In the genomic region with DNA sequence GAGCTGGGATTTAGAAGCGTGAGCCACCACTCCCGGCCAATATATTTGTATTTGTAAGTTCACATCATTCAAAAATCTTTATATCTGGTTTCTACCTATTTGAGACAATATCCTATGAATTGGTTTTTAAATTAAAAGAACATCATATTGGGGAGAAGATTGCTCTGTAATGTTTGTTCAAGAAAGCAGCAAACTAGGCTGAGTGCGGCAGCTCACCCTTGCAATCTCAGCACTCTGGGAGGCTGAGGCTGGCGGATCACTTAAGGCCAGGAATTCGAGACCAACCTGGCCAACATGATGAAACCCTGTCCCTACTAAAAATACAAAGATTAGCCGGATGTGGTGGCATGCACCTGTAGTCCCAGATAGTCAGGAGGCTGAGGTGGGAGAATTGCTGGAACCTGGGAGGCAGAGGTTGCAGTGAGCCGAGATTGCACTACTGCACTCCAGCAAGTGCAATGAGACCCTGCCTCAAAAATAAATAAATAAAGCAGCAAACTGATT, we compare ENCODE assay signal across 18 cellular contexts. TPM values are rescaled to one million over a fixed set of nuclear protein-coding genes. Genes with fewer than 3 reads are reported as not detected.
A peak's percentile ranks its signal among the peaks of the same experiment; 100 is the strongest.
DNase-seq lines count a peak whose midpoint lies in the region; ATAC-seq and TF ChIP-seq lines count a peak whose summit lies in the region.
"Had no signal": no experiment of that assay in that cellular context is flagged by ENCODE, and none has a peak within 500 bp of the region (broad histone marks: within the 10 kb centered on the region; RNA-seq: fewer than 3 reads in every experiment).

No MANE protein-coding gene starts in this region.

- no peak for TF ChIP-seq CTCF in RWPE1 (conservative IDR thresholded peaks at IDR 0.05; ENCODE audit: low read depth)
- no peak for TF ChIP-seq CTCF in psoas muscle (IDR thresholded peaks at IDR 0.05)

- H3K36me3 ChIP-seq in psoas muscle (ENCODE audit: insufficient read depth in 1 of 2, low read depth in 1 of 2) (peaks cover 0 to 11% of the 10 kb centered on the region in 2 donors), skeletal muscle tissue (ENCODE audit: control insufficient read depth in 3 of 3, insufficient read depth in 3 of 3, low read length in 3 of 3) (peaks cover 0 to 12% (median 10%) of the 10 kb centered on the region in 3 donors)

- H3K9ac ChIP-seq in skeletal muscle tissue (ENCODE audit: low read depth in 1 of 3, low read length in 3 of 3), result no peak overlapping the region
- H3K9ac ChIP-seq: BLaER1 treated with 17β-estradiol and CSF1 and Interleukin-3, amounts not matched to agents 10 nM and 100 nM had no signal

- DNase-seq in activated effector memory CD4-positive, alpha-beta T cell treated with anti-CD3 and anti-CD28 coated beads, Interleukin-2, amount 50 U/mL, for 16 hours, result peak; percentile 37
- DNase-seq in activated effector memory CD4-positive, alpha-beta T cell treated with Interleukin-2 at 50 U/mL for 16 hours, result no peak
- no peak for DNase-seq in RWPE1 (ENCODE audit: low spot score)
- DNase-seq in psoas muscle, result no peak
- no peak for DNase-seq in SW 1271 (lab: John Stamatoyannopoulos, UW)
- DNase-seq: AML-193; Caco-2; Calu3; CD4-positive, alpha-beta T cell; CD8-positive, alpha-beta T cell; DMS79 treated with DMSO at 0.1 percent for 48 hours; GF-D8 had no signal

- POLR2A ChIA-PET in RWPE1 (lab: Yijun Ruan, JAX; ENCODE audit: low non-redundant PET), result interaction anchor here (0.6 kb wide), 1 partner anchor 21 kb away, joined by 3 read pairs; no protein-coding TSS in a partner anchor

- H3K9me3 ChIP-seq in psoas muscle, result no peaks in the 10 kb centered on the region
- no peaks in the 10 kb centered on the region for H3K9me3 ChIP-seq in skeletal muscle tissue (ENCODE audit: control insufficient read depth in 3 of 3, low read length in 3 of 3)
- H3K9me3 ChIP-seq: A549, Caco-2 had no signal

- H3K27ac ChIP-seq in RWPE1, result peak overlapping the region; percentile 27
- peak overlapping the region; percentile 89 for H3K27ac ChIP-seq in psoas muscle
- peak overlapping the region; percentile 39 for H3K27ac ChIP-seq in skeletal muscle tissue (ENCODE audit: low read depth, low read length)
- H3K27ac ChIP-seq: 22Rv1; A549; BLaER1 treated with 17β-estradiol and CSF1 and Interleukin-3, amounts not matched to agents 10 nM and 100 nM; C4-2B had no signal

- H3K4me3 ChIP-seq in psoas muscle (no peak overlapping the region), skeletal muscle tissue (ENCODE audit: low read length in 3 of 3) (no peak overlapping the region)
- H3K4me3 ChIP-seq: A549; BLaER1 treated with 17β-estradiol and CSF1 and Interleukin-3, amounts not matched to agents 10 nM and 100 nM had no signal

- CTCF ChIA-PET in RWPE1 (lab: Yijun Ruan, JAX), result interaction anchor here (0.6 kb wide), 1 partner anchor 719 kb away, joined by 5 read pairs; no protein-coding TSS in a partner anchor

- 44 to 57% (median 48%) methylated on average over 7 of the region's 7 CpGs for WGBS in psoas muscle, 3 donors

- ATAC-seq in psoas muscle, result peak; percentile 11 to 37 (median 26)
- no peak for ATAC-seq in GM19455 (IDR thresholded peaks at IDR 0.05; ENCODE audit: unreplicated experiment)
- ATAC-seq: A549; CD8-positive, alpha-beta T cell had no signal

- peaks cover 66% of the 10 kb centered on the region for H3K4me1 ChIP-seq in psoas muscle
- H3K4me1 ChIP-seq in skeletal muscle tissue (ENCODE audit: control insufficient read depth in 3 of 3, insufficient read depth in 3 of 3, low read length in 3 of 3), result peaks cover 24 to 52% (median 49%) of the 10 kb centered on the region in 3 donors
- H3K4me1 ChIP-seq: Caco-2 had no signal

- H3K27me3 ChIP-seq in psoas muscle (ENCODE audit: insufficient read depth in 3 of 3, low read length in 2 of 3), result no peaks in the 10 kb centered on the region
- no peaks in the 10 kb centered on the region for H3K27me3 ChIP-seq in skeletal muscle tissue (ENCODE audit: control insufficient read depth in 3 of 3, insufficient read depth in 3 of 3, low read length in 3 of 3)
- H3K27me3 ChIP-seq: BLaER1 treated with 17β-estradiol and CSF1 and Interleukin-3, amounts not matched to agents 10 nM and 100 nM had no signal

- intact Hi-C loops in psoas muscle (cut with DNase I), result no loop called here

RNA-seq across cellular contexts. Expression of gene NIPSNAP2, which starts 9.4 kb away (rescaled TPM):
- total RNA-seq in psoas muscle, result 100 to 1,000 TPM; 230 to 302 (median 270) TPM
- polyA plus RNA-seq in psoas muscle, result 100 to 1,000 TPM; 119 to 290 (median 260) TPM
- 56.4 TPM for total RNA-seq in skeletal muscle tissue

RNA-seq across cellular contexts. Expression of gene MRPS17, which starts 22.1 kb away (rescaled TPM):
- total RNA-seq in psoas muscle (10 to 100 TPM; 23.8 to 34.6 (median 26.5) TPM), skeletal muscle tissue (22.4 TPM)
- polyA plus RNA-seq in psoas muscle, result 10 to 100 TPM; 29.8 to 45.4 (median 31.9) TPM

Comparison
In these comparisons a context has a peak if more than half of its experiments do, and no peak if none do; other contexts are left out.
1. H3K27ac ChIP-seq: peak in every context shown above with its lines; median percentile 89 in psoas muscle; 39 in skeletal muscle tissue; 27 in RWPE1.